28 cellular contexts compared by ENCODE assay signal in genomic region chr10:1461016-1461415, GRCh38.
A peak's percentile ranks its signal among the peaks of the same experiment; 100 is the strongest.
DNase-seq lines count a peak whose midpoint lies in the region; ATAC-seq and TF ChIP-seq lines count a peak whose summit lies in the region.
"Had no signal": no experiment of that assay in that cellular context is flagged by ENCODE, and none has a peak within 500 bp of the region (broad histone marks: within the 10 kb centered on the region; RNA-seq: fewer than 3 reads in every experiment).

No MANE protein-coding gene starts in this region.

- 0 out of 2 replicates have a peak overlapping the region, but pooled peaks have one; percentile 44 for H2AFZ ChIP-seq in OCI-LY1 (ENCODE audit: low read length)

- H3K79me2 ChIP-seq in OCI-LY1 (ENCODE audit: insufficient read depth, low read length), result no peaks in the 10 kb centered on the region

- H3K4me3 ChIP-seq in HEK293 (ENCODE audit: low read depth, low read length) (no peak overlapping the region), OCI-LY1 (ENCODE audit: low read depth, low read length, poor library complexity, severe bottlenecking) (no peak overlapping the region)
- H3K4me3 ChIP-seq: A549, adrenal gland, HAP-1, heart right ventricle, MG63, SJSA1, upper lobe of left lung had no signal

- peak; percentile 51 for DNase-seq in NCI-H2029 (lab: John Stamatoyannopoulos, UW)
- DNase-seq in NCI-H2029 treated with DMSO at 0.1 percent for 48 hours (lab: John Stamatoyannopoulos, UW), result no peak
- DNase-seq in myocyte (ENCODE audit: low read depth), result peak; percentile 1
- no peak for DNase-seq in effector memory CD8-positive, alpha-beta T cell
- DNase-seq: activated CD4-positive, alpha-beta T cell treated with anti-CD3 and anti-CD28 coated beads for 4 hours; activated naive CD4-positive, alpha-beta T cell; activated T-cell treated with anti-CD3 and anti-CD28 coated beads, Interleukin-2, amount 50 U/mL, for 48 hours; adrenal gland; brain microvascular endothelial cell; Caco-2; EL; heart right ventricle; IMR-90; MG63; NCI-H187; small intestine; stimulated activated CD4-positive, alpha-beta T cell treated with anti-CD3 and anti-CD28 coated beads, Interleukin-1b, Interleukin-23, amount 100 ng/mL, for 48 hours; upper lobe of left lung had no signal

- H3K9me3 ChIP-seq in HEK293 (ENCODE audit: control insufficient read depth, insufficient read depth, low read depth, low read length) (no peaks in the 10 kb centered on the region), OCI-LY1 (ENCODE audit: low read length) (0 out of 2 replicates have a peak, but pooled peaks cover 4% of the 10 kb centered on the region)
- H3K9me3 ChIP-seq: A549, adrenal gland, HAP-1, heart right ventricle, MG63, neutrophil, SJSA1, upper lobe of left lung had no signal

- POLR2A ChIA-PET in HEK293 (lab: Yijun Ruan, JAX), result no interaction called here

- no peaks in the 10 kb centered on the region for H3K9me2 ChIP-seq in OCI-LY1 (ENCODE audit: low read depth, low read length)

- no peak overlapping the region for H3K27ac Mint-ChIP-seq in effector memory CD8-positive, alpha-beta T cell
- H3K27ac Mint-ChIP-seq: T-helper 1 cell treated with Interleukin-12 subunit alpha and Interleukin-12 subunit beta and Interleukin-4 antibody, amounts not matched to agents 30 μg/mL and 1 μg/mL, for 36 hours had no signal

- ATAC-seq in GM19023 (IDR thresholded peaks at IDR 0.05; ENCODE audit: unreplicated experiment) (no peak), HG03135 (IDR thresholded peaks at IDR 0.05; ENCODE audit: unreplicated experiment) (no peak)
- ATAC-seq in effector memory CD8-positive, alpha-beta T cell (replicated peaks), result no peak
- ATAC-seq: A549, heart right ventricle had no signal

- H3K9ac ChIP-seq in OCI-LY1 (ENCODE audit: low read length), result peak overlapping the region; percentile 27; the same call in 1 of the 2 replicates

- H3K4me2 ChIP-seq in OCI-LY1 (ENCODE audit: low read length), result no peak overlapping the region
- H3K4me2 ChIP-seq: A549 had no signal

- H3K36me3 ChIP-seq in HEK293 (ENCODE audit: control insufficient read depth in 2 of 2, insufficient read depth in 1 of 2, low read length in 2 of 2) (no peaks in the 10 kb centered on the region), OCI-LY1 (ENCODE audit: insufficient read depth, low read length) (no peaks in the 10 kb centered on the region; the same call in 1 of the 2 replicates)
- H3K36me3 ChIP-seq: adrenal gland, brain microvascular endothelial cell, HAP-1, heart right ventricle, MG63, neutrophil, SJSA1, upper lobe of left lung had no signal

- no peaks in the 10 kb centered on the region; the same call in 1 of the 2 replicates for H3F3A ChIP-seq in OCI-LY1 (ENCODE audit: insufficient read depth, low read length)

- H3K27me3 ChIP-seq in OCI-LY1 (ENCODE audit: insufficient read depth, low read length), result no peaks in the 10 kb centered on the region
- H3K27me3 ChIP-seq: adrenal gland, brain microvascular endothelial cell, neutrophil, upper lobe of left lung had no signal

- peaks cover 2% of the 10 kb centered on the region for H3K36me3 Mint-ChIP-seq in effector memory CD8-positive, alpha-beta T cell (ENCODE audit: insufficient read depth)

- peaks cover 0 to 4% of the 10 kb centered on the region in 2 donors for H3K4me1 Mint-ChIP-seq in effector memory CD8-positive, alpha-beta T cell (ENCODE audit: low read depth in 2 of 2)

- peaks cover 7% of the 10 kb centered on the region; the same call in 1 of the 2 replicates for H3K4me1 ChIP-seq in HEK293 (ENCODE audit: control insufficient read depth, insufficient read depth, low read length)
- peaks cover 53% of the 10 kb centered on the region for H3K4me1 ChIP-seq in OCI-LY1 (ENCODE audit: insufficient read depth, low read length, severe bottlenecking)
- H3K4me1 ChIP-seq: adrenal gland, HAP-1, heart right ventricle, upper lobe of left lung had no signal

- no peaks in the 10 kb centered on the region for H4K20me1 ChIP-seq in OCI-LY1 (ENCODE audit: insufficient read depth, low read length)

- TF ChIP-seq CTCF in HEK293 (tag by site-specific recombination; IDR thresholded peaks at IDR 0.05) (no peak), OCI-LY1 (IDR thresholded peaks at IDR 0.05; ENCODE audit: low read length) (no peak)

- H3K9me3 Mint-ChIP-seq in effector memory CD8-positive, alpha-beta T cell, result no peaks in the 10 kb centered on the region
- H3K9me3 Mint-ChIP-seq: T-helper 1 cell treated with Interleukin-12 subunit alpha and Interleukin-12 subunit beta and Interleukin-4 antibody, amounts not matched to agents 30 μg/mL and 1 μg/mL, for 36 hours had no signal

- CTCF ChIA-PET in HEK293 (lab: Yijun Ruan, JAX), result no interaction called here

- H3K27ac ChIP-seq in HEK293 (ENCODE audit: extremely low read depth, low read depth, low read length) (no peak overlapping the region), OCI-LY1 (ENCODE audit: low read depth, low read length, poor library complexity, severe bottlenecking) (peak overlapping the region; percentile 94)
- H3K27ac ChIP-seq: A549, adrenal gland, brain microvascular endothelial cell, epithelial cell of prostate, heart right ventricle, neutrophil, SJSA1, upper lobe of left lung had no signal

- no peak overlapping the region for H3K4me3 Mint-ChIP-seq in effector memory CD8-positive, alpha-beta T cell
- H3K4me3 Mint-ChIP-seq: T-helper 1 cell treated with Interleukin-12 subunit alpha and Interleukin-12 subunit beta and Interleukin-4 antibody, amounts not matched to agents 30 μg/mL and 1 μg/mL, for 36 hours had no signal

- H3K27me3 Mint-ChIP-seq in effector memory CD8-positive, alpha-beta T cell, result peaks cover 35 to 51% of the 10 kb centered on the region in 2 donors

TF ChIP-seq in HEK293, 187 proteins besides CTCF, POLR2A, EP300 and RAD21:
- TF ChIP-seq, protein P1, sequence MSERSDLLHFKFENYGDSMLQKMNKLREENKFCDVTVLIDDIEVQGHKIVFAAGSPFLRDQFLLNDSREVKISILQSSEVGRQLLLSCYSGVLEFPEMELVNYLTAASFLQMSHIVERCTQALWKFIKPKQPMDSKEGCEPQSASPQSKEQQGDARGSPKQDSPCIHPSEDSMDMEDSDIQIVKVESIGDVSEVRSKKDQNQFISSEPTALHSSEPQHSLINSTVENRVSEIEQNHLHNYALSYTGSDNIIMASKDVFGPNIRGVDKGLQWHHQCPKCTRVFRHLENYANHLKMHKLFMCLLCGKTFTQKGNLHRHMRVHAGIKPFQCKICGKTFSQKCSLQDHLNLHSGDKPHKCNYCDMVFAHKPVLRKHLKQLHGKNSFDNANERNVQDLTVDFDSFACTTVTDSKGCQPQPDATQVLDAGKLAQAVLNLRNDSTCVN (tag by site-specific recombination; optimal IDR thresholded peaks at IDR 0.05), result no peak
- TF ChIP-seq ZNF560 (tag by site-specific recombination; IDR thresholded peaks at IDR 0.05; ENCODE audit: borderline replicate concordance), result no peak
- 0 out of 2 replicates have a peak, but pooled peaks have one; percentile 13 for TF ChIP-seq SCRT2 (tag by site-specific recombination; IDR thresholded peaks at IDR 0.05)
- TF ChIP-seq ZBTB17 (tag by site-specific recombination; IDR thresholded peaks at IDR 0.05), result peak; percentile 44; the same call in 1 of the 2 replicates
- 0 out of 2 replicates have a peak, but pooled peaks have one; percentile 31 for TF ChIP-seq ZNF600 (tag by site-specific recombination; IDR thresholded peaks at IDR 0.05)
- TF ChIP-seq ZBTB21 (tag by site-specific recombination; IDR thresholded peaks at IDR 0.05), result peak; percentile 54
- TF ChIP-seq, protein P2, sequence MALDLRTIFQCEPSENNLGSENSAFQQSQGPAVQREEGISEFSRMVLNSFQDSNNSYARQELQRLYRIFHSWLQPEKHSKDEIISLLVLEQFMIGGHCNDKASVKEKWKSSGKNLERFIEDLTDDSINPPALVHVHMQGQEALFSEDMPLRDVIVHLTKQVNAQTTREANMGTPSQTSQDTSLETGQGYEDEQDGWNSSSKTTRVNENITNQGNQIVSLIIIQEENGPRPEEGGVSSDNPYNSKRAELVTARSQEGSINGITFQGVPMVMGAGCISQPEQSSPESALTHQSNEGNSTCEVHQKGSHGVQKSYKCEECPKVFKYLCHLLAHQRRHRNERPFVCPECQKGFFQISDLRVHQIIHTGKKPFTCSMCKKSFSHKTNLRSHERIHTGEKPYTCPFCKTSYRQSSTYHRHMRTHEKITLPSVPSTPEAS (tag by site-specific recombination; IDR thresholded peaks at IDR 0.05), result no peak
- peak; percentile 86 for TF ChIP-seq ATF2 (tag by site-specific recombination; IDR thresholded peaks at IDR 0.05; ENCODE audit: low read depth)
- peak; percentile 93 for TF ChIP-seq SP7 (tag by site-specific recombination; IDR thresholded peaks at IDR 0.05)
TF ChIP-seq in HEK293: peak in this region for 6.

Comparison
In these comparisons a context has a peak if more than half of its experiments do, and no peak if none do; other contexts are left out.
1. DNase-seq: peak in NCI-H2029 (single experiment) and myocyte (single experiment); none in NCI-H2029 treated with DMSO at 0.1 percent for 48 hours (single experiment) and effector memory CD8-positive, alpha-beta T cell (0 of 3).